In genomic region chr5:177404641-177405134, GRCh38 we compare ENCODE assay signal across 1 cellular context.
A peak's percentile ranks its signal among the peaks of the same experiment; 100 is the strongest.
TF ChIP-seq lines count a peak whose summit lies in the region.

No MANE protein-coding gene starts in this region.

TF ChIP-seq in H1, 55 proteins besides CTCF, POLR2A, EP300 and RAD21:
- TF ChIP-seq KDM1A (IDR thresholded peaks at IDR 0.05; ENCODE audit: borderline replicate concordance, low read length) (no peak), HDAC6 (IDR thresholded peaks at IDR 0.05; ENCODE audit: low read depth, low read length) (no peak), KDM4A (IDR thresholded peaks at IDR 0.05; ENCODE audit: low read depth, low read length, severe bottlenecking) (peak; percentile 11), SUZ12 (IDR thresholded peaks at IDR 0.05; ENCODE audit: low read length) (0 out of 2 replicates have a peak, but pooled peaks have one; percentile 10), SIN3A (conservative IDR thresholded peaks at IDR 0.05 in 1 of 2, IDR thresholded peaks at IDR 0.05 in 1 of 2; ENCODE audit: low read depth in 1 of 2, low read length in 2 of 2) (no peak)
